ENCODE assay signal across 9 cellular contexts in the genomic region with DNA sequence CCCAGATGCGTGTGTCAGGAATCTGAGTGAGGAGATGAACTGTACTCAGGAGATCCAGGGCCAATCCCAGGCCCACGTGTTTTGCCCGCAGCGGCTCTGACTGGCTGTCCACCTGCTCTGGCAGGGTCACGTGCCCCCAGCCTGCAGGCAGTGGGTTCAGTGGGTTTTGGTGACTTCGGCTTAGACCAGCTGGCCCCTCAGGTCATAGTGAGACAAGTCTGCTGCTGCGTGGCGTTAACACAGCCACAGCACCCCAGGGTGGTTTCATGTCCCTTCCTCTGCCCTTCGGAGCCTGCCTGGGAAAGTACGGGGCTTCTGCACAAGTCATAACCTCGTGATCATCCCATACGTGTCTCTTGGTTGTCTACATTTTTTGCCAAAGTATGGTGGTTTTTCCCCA. TPM values are rescaled to one million over a fixed set of nuclear protein-coding genes. Genes with fewer than 3 reads are reported as not detected.
DNase-seq lines count a peak whose midpoint lies in the region; ATAC-seq lines count a peak whose summit lies in the region.
"Had no signal": no experiment of that assay in that cellular context is flagged by ENCODE, and none has a peak within 500 bp of the region (broad histone marks: within the 10 kb centered on the region; RNA-seq: fewer than 3 reads in every experiment).

No MANE protein-coding gene starts in this region.

- no peaks in the 10 kb centered on the region for H3K27me3 ChIP-seq in CD4-positive, alpha-beta memory T cell (ENCODE audit: insufficient read depth, low read length)

- intact Hi-C loops in CD4-positive, alpha-beta memory T cell (cut with micrococcal nuclease) = loop anchor here (5.0 kb wide), 1 partner anchor 60 kb away; no protein-coding TSS in a partner anchor

- peaks cover 0 to 3% (median 0%) of the 10 kb centered on the region in 8 donors for H3K9me3 Mint-ChIP-seq in CD4-positive, alpha-beta memory T cell
- no peaks in the 10 kb centered on the region for H3K9me3 Mint-ChIP-seq in activated CD4-positive, alpha-beta memory T cell treated with anti-CD3 and anti-CD28 coated beads, Interleukin-2, amount 10 ng/mL, durations not matched to agents 7 days and 5 days

- peaks cover 0 to 15% of the 10 kb centered on the region in 2 donors for H3K36me3 Mint-ChIP-seq in CD4-positive, alpha-beta memory T cell
- H3K36me3 Mint-ChIP-seq in activated CD4-positive, alpha-beta memory T cell treated with anti-CD3 and anti-CD28 coated beads, Interleukin-2, amount 10 ng/mL, durations not matched to agents 7 days and 5 days (ENCODE audit: low read depth) = peaks cover 18% of the 10 kb centered on the region

- peak overlapping the region; percentile 79 to 92 (median 88) for H3K4me3 Mint-ChIP-seq in CD4-positive, alpha-beta memory T cell
- peak overlapping the region; percentile 81 for H3K4me3 Mint-ChIP-seq in activated CD4-positive, alpha-beta memory T cell treated with anti-CD3 and anti-CD28 coated beads, Interleukin-2, amount 10 ng/mL, durations not matched to agents 7 days and 5 days

- H3K4me1 Mint-ChIP-seq in CD4-positive, alpha-beta memory T cell = peaks cover 39 to 76% (median 63%) of the 10 kb centered on the region in 4 donors
- H3K4me1 Mint-ChIP-seq in activated CD4-positive, alpha-beta memory T cell treated with anti-CD3 and anti-CD28 coated beads, Interleukin-2, amount 10 ng/mL, durations not matched to agents 7 days and 5 days = peaks cover 37% of the 10 kb centered on the region

- DNase-seq in CD4-positive, alpha-beta memory T cell = no peak
- DNase-seq in activated CD4-positive, alpha-beta memory T cell treated with anti-CD3 and anti-CD28 coated beads, Interleukin-2, amount 10 ng/mL, durations not matched to agents 7 days and 5 days = no peak
- peak; percentile 46 for DNase-seq in myocyte (ENCODE audit: low read depth)
- no peak for DNase-seq in NCI-H2171 treated with DMSO at 0.1 percent for 48 hours (lab: John Stamatoyannopoulos, UW)
- no peak for DNase-seq in UCSD-AML1 (lab: John Stamatoyannopoulos, UW; ENCODE audit: unreplicated experiment)
- no peak for DNase-seq in iPS-NIHi11 (ENCODE audit: low spot score)
- DNase-seq: NCI-H748 treated with DMSO at 0.1 percent for 48 hours had no signal

- CTCF ChIA-PET in CD4-positive, alpha-beta memory T cell (lab: Charles Lee; ENCODE audit: partially characterized antibody) = interaction anchor here (0.6 to 1.1 kb wide), 2 partner anchors 31 to 77 kb away, joined by 4 read pairs; no protein-coding TSS in a partner anchor
- CTCF ChIA-PET in activated CD4-positive, alpha-beta memory T cell treated with anti-CD3 and anti-CD28 coated beads, Interleukin-2, amount 10 ng/mL, durations not matched to agents 7 days and 5 days (lab: Charles Lee) = interaction anchor here (1.1 to 1.2 kb wide), 2 partner anchors 27 to 62 kb away, joined by 4 to 5 read pairs; no protein-coding TSS in a partner anchor

- H3K4me3 ChIP-seq in CD4-positive, alpha-beta memory T cell (ENCODE audit: low read length in 2 of 2) = peak overlapping the region in 1 of 2 donors; percentile 46

- ATAC-seq in GM19351 (IDR thresholded peaks at IDR 0.05; ENCODE audit: unreplicated experiment) (peak; percentile 33), GM18517 (IDR thresholded peaks at IDR 0.05; ENCODE audit: unreplicated experiment) (no peak)

- peak overlapping the region; percentile 71 to 96 (median 81) for H3K27ac Mint-ChIP-seq in CD4-positive, alpha-beta memory T cell
- H3K27ac Mint-ChIP-seq in activated CD4-positive, alpha-beta memory T cell treated with anti-CD3 and anti-CD28 coated beads, Interleukin-2, amount 10 ng/mL, durations not matched to agents 7 days and 5 days = no peak overlapping the region

- peaks cover 79% of the 10 kb centered on the region for H3K4me1 ChIP-seq in CD4-positive, alpha-beta memory T cell (ENCODE audit: insufficient read depth, low read length)

- peak overlapping the region; percentile 56 for H3K27ac ChIP-seq in CD4-positive, alpha-beta memory T cell (ENCODE audit: low read depth, low read length)

- POLR2A ChIA-PET in CD4-positive, alpha-beta memory T cell (lab: Charles Lee; ENCODE audit: partially characterized antibody) = interaction anchor here (2.1 to 4.7 kb wide), 2 partner anchors 14 to 47 kb away, joined by 6 to 55 read pairs; no protein-coding TSS in a partner anchor
- POLR2A ChIA-PET in activated CD4-positive, alpha-beta memory T cell treated with anti-CD3 and anti-CD28 coated beads, Interleukin-2, amount 10 ng/mL, durations not matched to agents 7 days and 5 days (lab: Charles Lee) = no interaction called here

- H3K27me3 Mint-ChIP-seq in CD4-positive, alpha-beta memory T cell = no peaks in the 10 kb centered on the region
- no peaks in the 10 kb centered on the region for H3K27me3 Mint-ChIP-seq in activated CD4-positive, alpha-beta memory T cell treated with anti-CD3 and anti-CD28 coated beads, Interleukin-2, amount 10 ng/mL, durations not matched to agents 7 days and 5 days

- no peaks in the 10 kb centered on the region for H3K9me3 ChIP-seq in CD4-positive, alpha-beta memory T cell (ENCODE audit: control insufficient read depth in 1 of 2, low read length in 2 of 2)

- H3K36me3 ChIP-seq in CD4-positive, alpha-beta memory T cell (ENCODE audit: insufficient read depth, low read length) = no peaks in the 10 kb centered on the region

RNA-seq across cellular contexts. Expression of a gene that starts 2.6 kb away (rescaled TPM):
- 100 to 1,000 TPM in 1 of 2 experiments, 10 to 100 TPM in 1; 97.3 to 101 TPM for total RNA-seq in CD4-positive, alpha-beta memory T cell
- polyA plus RNA-seq in CD4-positive, alpha-beta memory T cell = 1 to 10 TPM in 1 of 2 donors, not detected in 1; 3.1 TPM
- 10 to 100 TPM; 36.7 to 47.0 TPM for total RNA-seq in activated CD4-positive, alpha-beta memory T cell treated with anti-CD3 and anti-CD28 coated beads, Interleukin-2, amount 10 ng/mL, durations not matched to agents 7 days and 5 days
- total RNA-seq in myocyte = 13.1 and 20.6 TPM in 2 replicates
- 15.1 TPM for polyA plus RNA-seq in myocyte (2012)
